ENCODE assay signal across 30 cellular contexts in the genomic region with DNA sequence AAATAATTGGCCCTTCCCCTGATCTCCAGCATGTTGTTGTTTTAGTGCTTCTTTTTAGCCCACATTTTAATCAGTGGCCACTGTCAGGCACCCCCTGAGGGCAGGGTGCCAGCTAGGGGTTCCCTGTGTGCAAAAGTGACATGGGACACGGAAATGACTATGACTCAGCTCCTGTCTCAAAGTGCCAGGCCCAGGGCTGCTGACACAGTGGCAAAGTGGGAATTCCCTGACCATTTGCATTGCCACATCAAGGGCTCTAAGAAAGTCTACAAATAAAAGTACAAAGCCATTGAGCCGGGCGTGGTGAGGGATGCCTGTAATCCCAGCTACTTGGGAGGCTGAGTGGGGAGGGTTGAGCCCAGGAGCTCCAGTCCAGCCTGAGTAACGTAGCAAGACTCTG. TPM values are rescaled to one million over a fixed set of nuclear protein-coding genes. Genes with fewer than 3 reads are reported as not detected.
DNase-seq lines count a peak whose midpoint lies in the region; ATAC-seq and TF ChIP-seq lines count a peak whose summit lies in the region.
"Had no signal": no experiment of that assay in that cellular context is flagged by ENCODE, and none has a peak within 500 bp of the region (broad histone marks: within the 10 kb centered on the region; RNA-seq: fewer than 3 reads in every experiment).

No MANE protein-coding gene starts in this region.

- TF ChIP-seq CTCF in WERI-Rb-1 (IDR thresholded peaks at IDR 0.05; ENCODE audit: low read depth, low read length) = no peak
- no peak for TF ChIP-seq CTCF in osteoblast (IDR thresholded peaks at IDR 0.05; ENCODE audit: extremely low read depth, low read depth, low read length)
- TF ChIP-seq CTCF in tibial artery (IDR thresholded peaks at IDR 0.05) = no peak

- H2AFZ ChIP-seq in osteoblast (ENCODE audit: low read length) = no peak overlapping the region

- H3K9me3 ChIP-seq in WERI-Rb-1 (ENCODE audit: severe bottlenecking) = peaks cover 5% of the 10 kb centered on the region
- no peaks in the 10 kb centered on the region for H3K9me3 ChIP-seq in osteoblast (ENCODE audit: low read depth, low read length)
- H3K9me3 ChIP-seq in tibial artery = no peaks in the 10 kb centered on the region
- H3K9me3 ChIP-seq: adrenal gland, neutrophil, thoracic aorta had no signal

- no peak overlapping the region for H3K4me3 ChIP-seq in WERI-Rb-1 (ENCODE audit: low read depth, low read length)
- H3K4me3 ChIP-seq in osteoblast (ENCODE audit: insufficient read depth, low read length) = no peak overlapping the region
- H3K4me3 ChIP-seq in tibial artery = no peak overlapping the region
- H3K4me3 ChIP-seq: adrenal gland, psoas muscle, thoracic aorta had no signal

- no peaks in the 10 kb centered on the region for H4K20me1 ChIP-seq in osteoblast (ENCODE audit: insufficient read depth, low read length)

- H3K4me1 ChIP-seq in osteoblast (ENCODE audit: insufficient read depth, low read length) (no peaks in the 10 kb centered on the region), tibial artery (no peaks in the 10 kb centered on the region)
- H3K4me1 ChIP-seq: adrenal gland, psoas muscle had no signal

- ATAC-seq in Right ventricle myocardium superior (ENCODE audit: poor library complexity) = no peak
- ATAC-seq in left ventricle myocardium superior = no peak
- no peak for ATAC-seq in GM18907 (IDR thresholded peaks at IDR 0.05; ENCODE audit: unreplicated experiment)
- ATAC-seq: activated CD8-positive, alpha-beta memory T cell treated with anti-CD3 and anti-CD28 coated beads, Interleukin-2, amount 10 ng/mL, durations not matched to agents 7 days and 5 days; activated T-cell treated with anti-CD3 and anti-CD28 coated beads, Interleukin-2, amount 50 U/mL, for 4 hours; left lobe of liver; naive thymus-derived CD4-positive, alpha-beta T cell; Panc1; psoas muscle; stimulated activated naive CD8-positive, alpha-beta T cell treated with anti-CD3 and anti-CD28 coated beads, Interleukin-15, Interleukin-2, amounts not matched to agents 100 U/mL and 50 U/mL, for 24 hours had no signal

- peaks cover 15% of the 10 kb centered on the region for H3K36me3 ChIP-seq in WERI-Rb-1
- H3K36me3 ChIP-seq in osteoblast (ENCODE audit: insufficient read depth, low read length) = no peaks in the 10 kb centered on the region
- no peaks in the 10 kb centered on the region for H3K36me3 ChIP-seq in tibial artery
- H3K36me3 ChIP-seq: adrenal gland, neutrophil, thoracic aorta had no signal

- no peaks in the 10 kb centered on the region for H3K79me2 ChIP-seq in osteoblast (ENCODE audit: insufficient read depth, low read length)

- H3K27ac ChIP-seq in WERI-Rb-1 (no peak overlapping the region), osteoblast (ENCODE audit: low read depth, low read length) (no peak overlapping the region), tibial artery (no peak overlapping the region)
- H3K27ac ChIP-seq: adrenal gland, epithelial cell of prostate, neutrophil, psoas muscle, thoracic aorta had no signal

- H3K4me2 ChIP-seq in osteoblast (ENCODE audit: insufficient read depth, low read length) = no peak overlapping the region

- intact Hi-C loops in Right ventricle myocardium superior (cut with DNase I) = no loop called here
- intact Hi-C loops in left ventricle myocardium superior (cut with micrococcal nuclease) = no loop called here
- intact Hi-C loops in tibial artery (cut with DNase I; ENCODE audit: low total_unique reads) = no loop called here

- no peaks in the 10 kb centered on the region for H3K27me3 ChIP-seq in WERI-Rb-1 (ENCODE audit: insufficient read depth, low read depth, severe bottlenecking)
- H3K27me3 ChIP-seq in osteoblast (ENCODE audit: insufficient read depth, low read length) = no peaks in the 10 kb centered on the region
- H3K27me3 ChIP-seq in tibial artery = peaks cover 0 to 53% of the 10 kb centered on the region in 2 donors

- DNase-seq in Right ventricle myocardium superior = peak; percentile 15
- DNase-seq in left ventricle myocardium superior = no peak
- DNase-seq in WERI-Rb-1 = peak; percentile 1
- DNase-seq in osteoblast (ENCODE audit: insufficient read length, low spot score, missing footprints) = peak; percentile 48
- peak; percentile 7 to 31 for DNase-seq in tibial artery
- no peak for DNase-seq in SHP77 (lab: John Stamatoyannopoulos, UW)
- DNase-seq in dermis blood vessel endothelial cell = no peak
- DNase-seq: activated CD4-positive, alpha-beta T cell treated with anti-CD3 and anti-CD28 coated beads, Interleukin-2, amount 50 U/mL, for 1 hour; activated CD8-positive, alpha-beta memory T cell treated with anti-CD3 and anti-CD28 coated beads, Interleukin-2, amount 10 ng/mL, durations not matched to agents 7 days and 5 days; AML-193; CD4-positive, alpha-beta T cell; hypothalamus; immature natural killer cell; naive thymus-derived CD4-positive, alpha-beta T cell; NCI-H1048; NCI-H446; NCI-H748 treated with DMSO at 0.1 percent for 48 hours; stimulated activated naive CD8-positive, alpha-beta T cell treated with anti-CD3 and anti-CD28 coated beads, Interleukin-15, Interleukin-2, amounts not matched to agents 100 U/mL and 50 U/mL, for 24 hours; SW 1271; T1000 had no signal

RNA-seq across cellular contexts. Expression of gene HMX1, which starts 24.8 kb away (rescaled TPM):
- not detected for total RNA-seq in Right ventricle myocardium superior
- not detected for total RNA-seq in left ventricle myocardium superior
- total RNA-seq in osteoblast = not detected in 2 replicates
- not detected in 2 replicates for total RNA-seq in dermis blood vessel endothelial cell
- total RNA-seq: activated CD8-positive, alpha-beta memory T cell treated with anti-CD3 and anti-CD28 coated beads, Interleukin-2, amount 10 ng/mL, durations not matched to agents 7 days and 5 days; activated T-cell treated with anti-CD3 and anti-CD28 coated beads, Interleukin-2, amount 50 U/mL, for 4 hours; adrenal gland; CD4-positive, alpha-beta T cell; HT1080; left lobe of liver; naive thymus-derived CD4-positive, alpha-beta T cell; psoas muscle had no signal

Comparison
In these comparisons a context has a peak if more than half of its experiments do, and no peak if none do; other contexts are left out.
1. DNase-seq: peak in Right ventricle myocardium superior (single experiment), WERI-Rb-1 (single experiment), osteoblast (single experiment) and tibial artery (2 of 2); none in left ventricle myocardium superior (single experiment), SHP77 (0 of 2) and dermis blood vessel endothelial cell (single experiment).